Comparison of ENCODE assay signal across 1 cellular context in genomic region chr3:52794612-52795099, GRCh38.
TF ChIP-seq lines count a peak whose summit lies in the region.

Gene ITIH3, plus strand, starts transcription at chr3:52794796. Its CDS starts 8 bp downstream, at chr3:52794804.

TF ChIP-seq in HepG2, 621 proteins besides CTCF, POLR2A, EP300 and RAD21 (continued from another document and continues in another):
- TF ChIP-seq ZNF646 (CRISPR knock-in tag; IDR thresholded peaks at IDR 0.05) (no peak), ZNF530 (CRISPR knock-in tag; IDR thresholded peaks at IDR 0.05; ENCODE audit: low read depth) (no peak), FOXO1 (CRISPR knock-in tag; IDR thresholded peaks at IDR 0.05) (peak; percentile 85), DZIP1 (CRISPR knock-in tag; IDR thresholded peaks at IDR 0.05) (no peak), DR1 (CRISPR knock-in tag; IDR thresholded peaks at IDR 0.05) (peak; percentile 86), TCF7L2 (IDR thresholded peaks at IDR 0.05; ENCODE audit: low read depth, low read length) (no peak), TOE1 (CRISPR knock-in tag; IDR thresholded peaks at IDR 0.05) (no peak), TP53 (CRISPR knock-in tag; conservative IDR thresholded peaks at IDR 0.05) (no peak), ZNF674 (CRISPR knock-in tag; IDR thresholded peaks at IDR 0.05; ENCODE audit: low read depth) (no peak), SP140L (CRISPR knock-in tag; IDR thresholded peaks at IDR 0.05; ENCODE audit: borderline replicate concordance) (no peak), ZFP37 (CRISPR knock-in tag; IDR thresholded peaks at IDR 0.05; ENCODE audit: borderline replicate concordance) (no peak), ZNF547 (CRISPR knock-in tag; IDR thresholded peaks at IDR 0.05) (no peak; the same call in 1 of the 2 replicates), ZFP36L1 (CRISPR knock-in tag; IDR thresholded peaks at IDR 0.05) (0 out of 2 replicates have a peak, but pooled peaks have one; percentile 52), ELF3 (CRISPR knock-in tag; IDR thresholded peaks at IDR 0.05) (peak; percentile 55), NKX3-1 (CRISPR knock-in tag; IDR thresholded peaks at IDR 0.05) (no peak), KLF16 (CRISPR knock-in tag; IDR thresholded peaks at IDR 0.05) (0 out of 4 replicates have a peak, but pooled peaks of 1 of the 2 experiments have one; percentile 9), MYPOP (CRISPR knock-in tag; IDR thresholded peaks at IDR 0.05) (peak; percentile 40; the same call in 1 of the 2 replicates), ZSCAN21 (CRISPR knock-in tag; IDR thresholded peaks at IDR 0.05; ENCODE audit: borderline replicate concordance) (peak; percentile 59; the same call in 1 of the 2 replicates), HOXD1 (CRISPR knock-in tag; IDR thresholded peaks at IDR 0.05) (no peak; the same call in 1 of the 2 replicates), GABPB1 (CRISPR knock-in tag; IDR thresholded peaks at IDR 0.05) (peak; percentile 62), ZZZ3 (CRISPR knock-in tag; IDR thresholded peaks at IDR 0.05; ENCODE audit: borderline replicate concordance) (no peak), NR2F1 (CRISPR knock-in tag; IDR thresholded peaks at IDR 0.05) (peak; percentile 93 to 96), ZNF788 (CRISPR knock-in tag; IDR thresholded peaks at IDR 0.05; ENCODE audit: borderline replicate concordance) (0 out of 2 replicates have a peak, but pooled peaks have one; percentile 20), ZBTB4 (CRISPR knock-in tag; IDR thresholded peaks at IDR 0.05; ENCODE audit: borderline replicate concordance) (no peak), ZNF446 (CRISPR knock-in tag; IDR thresholded peaks at IDR 0.05) (0 out of 2 replicates have a peak, but pooled peaks have one; percentile 52), SKI (IDR thresholded peaks at IDR 0.05; ENCODE audit: partially characterized antibody) (peak; percentile 51), HMG20A (CRISPR knock-in tag; IDR thresholded peaks at IDR 0.05; ENCODE audit: borderline replicate concordance) (no peak; the same call in 1 of the 2 replicates), FOXA1 (IDR thresholded peaks at IDR 0.05) (no peak), FOXA1 (CRISPR knock-in tag; IDR thresholded peaks at IDR 0.05) (0 out of 2 replicates have a peak, but pooled peaks have one; percentile 21), ZFYVE20 (CRISPR knock-in tag; IDR thresholded peaks at IDR 0.05; ENCODE audit: borderline replicate concordance, low read depth) (no peak), MAFF (IDR thresholded peaks at IDR 0.05; ENCODE audit: low read depth, low read length) (no peak), ZNF761 (CRISPR knock-in tag; conservative IDR thresholded peaks at IDR 0.05) (no peak), ZNF331 (CRISPR knock-in tag; IDR thresholded peaks at IDR 0.05) (no peak), NONO (IDR thresholded peaks at IDR 0.05) (no peak), NONO (CRISPR knock-in tag; conservative IDR thresholded peaks at IDR 0.05) (no peak), FLYWCH1 (CRISPR knock-in tag; IDR thresholded peaks at IDR 0.05) (no peak), PLRG1 (conservative IDR thresholded peaks at IDR 0.05) (no peak), TERF1 (CRISPR knock-in tag; IDR thresholded peaks at IDR 0.05) (no peak), U2AF2 (IDR thresholded peaks at IDR 0.05; ENCODE audit: low read depth, low read length) (no peak), PAXIP1 (CRISPR knock-in tag; conservative IDR thresholded peaks at IDR 0.05) (peak; percentile 27; the same call in 1 of the 2 replicates), MAX (IDR thresholded peaks at IDR 0.05) (peak; percentile 54), SRF (IDR thresholded peaks at IDR 0.05; ENCODE audit: low read depth, low read length) (peak; percentile 91), TFDP1 (CRISPR knock-in tag; IDR thresholded peaks at IDR 0.05; ENCODE audit: borderline replicate concordance) (no peak)
